ENCODE assay signal across 1 cellular context in the genomic region with DNA sequence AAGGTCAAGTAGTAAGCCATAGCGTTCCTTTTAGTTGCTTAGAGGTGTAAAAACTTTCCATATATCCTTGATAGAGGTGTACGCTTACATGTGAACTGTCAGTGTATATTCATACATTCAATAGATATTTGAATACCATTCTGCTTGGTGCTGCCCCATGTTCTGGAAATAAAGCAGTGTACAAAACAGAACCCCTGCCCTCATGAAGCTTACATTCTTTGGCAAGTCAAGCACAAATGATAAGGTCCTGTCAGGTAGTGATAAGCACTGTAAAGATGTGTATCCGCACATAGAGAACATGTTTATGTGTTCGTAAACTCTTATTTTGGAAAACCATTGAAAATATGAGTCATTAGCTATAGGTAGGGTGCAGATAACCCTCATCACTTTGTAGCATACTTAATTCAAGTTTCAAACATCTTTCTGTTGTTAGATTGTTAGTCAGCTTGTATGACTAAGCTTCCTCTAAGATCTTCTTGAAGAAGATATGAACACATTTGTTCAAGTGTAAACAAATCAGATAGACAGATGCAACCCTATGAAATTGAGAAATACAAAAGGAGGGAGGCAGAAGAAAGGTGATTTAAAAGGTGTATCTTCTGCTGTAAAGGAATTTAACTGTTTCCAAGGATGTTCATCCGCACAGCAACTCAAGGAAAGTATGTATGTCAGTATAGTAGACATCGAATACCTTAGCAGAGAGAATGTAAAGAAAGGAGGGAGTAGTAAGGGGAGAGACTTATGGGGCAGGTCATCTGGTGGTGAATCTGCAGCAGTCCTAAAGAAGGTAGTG.
TF ChIP-seq lines count a peak whose summit lies in the region.

No MANE protein-coding gene starts in this region.

TF ChIP-seq in K562, 482 proteins besides CTCF, POLR2A, EP300 and RAD21 (continues in another document):
- TF ChIP-seq RREB1 (CRISPR knock-in tag; IDR thresholded peaks at IDR 0.05), result no peak
- no peak for TF ChIP-seq ZBTB2 (IDR thresholded peaks at IDR 0.05)
- TF ChIP-seq POLR3A (IDR thresholded peaks at IDR 0.05; ENCODE audit: borderline replicate concordance, extremely low read depth, insufficient read depth, insufficient read length), result no peak
- TF ChIP-seq ZNF668 (CRISPR knock-in tag; IDR thresholded peaks at IDR 0.05), result no peak
- 0 out of 2 replicates have a peak, but pooled peaks have one; percentile 17 for TF ChIP-seq NR2C1 (IDR thresholded peaks at IDR 0.05)
- no peak for TF ChIP-seq NR2C1 (tag; IDR thresholded peaks at IDR 0.05)
- no peak for TF ChIP-seq ZNF277 (CRISPR knock-in tag; IDR thresholded peaks at IDR 0.05; ENCODE audit: borderline replicate concordance)
- TF ChIP-seq ZEB2 (IDR thresholded peaks at IDR 0.05), result no peak
- TF ChIP-seq, protein P1, sequence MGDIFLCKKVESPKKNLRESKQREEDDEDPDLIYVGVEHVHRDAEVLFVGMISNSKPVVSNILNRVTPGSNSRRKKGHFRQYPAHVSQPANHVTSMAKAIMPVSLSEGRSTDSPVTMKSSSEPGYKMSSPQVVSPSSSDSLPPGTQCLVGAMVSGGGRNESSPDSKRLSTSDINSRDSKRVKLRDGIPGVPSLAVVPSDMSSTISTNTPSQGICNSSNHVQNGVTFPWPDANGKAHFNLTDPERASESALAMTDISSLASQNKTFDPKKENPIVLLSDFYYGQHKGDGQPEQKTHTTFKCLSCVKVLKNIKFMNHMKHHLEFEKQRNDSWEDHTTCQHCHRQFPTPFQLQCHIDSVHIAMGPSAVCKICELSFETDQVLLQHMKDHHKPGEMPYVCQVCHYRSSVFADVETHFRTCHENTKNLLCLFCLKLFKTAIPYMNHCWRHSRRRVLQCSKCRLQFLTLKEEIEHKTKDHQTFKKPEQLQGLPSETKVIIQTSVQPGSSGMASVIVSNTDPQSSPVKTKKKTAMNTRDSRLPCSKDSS (IDR thresholded peaks at IDR 0.05; ENCODE audit: low read depth, partially characterized antibody), result peak; percentile 55
- TF ChIP-seq BCLAF1 (IDR thresholded peaks at IDR 0.05; ENCODE audit: borderline replicate concordance in 1 of 2, control insufficient read depth in 1 of 2, low read depth in 2 of 2, low read length in 1 of 2), result no peak
- TF ChIP-seq, protein P2, sequence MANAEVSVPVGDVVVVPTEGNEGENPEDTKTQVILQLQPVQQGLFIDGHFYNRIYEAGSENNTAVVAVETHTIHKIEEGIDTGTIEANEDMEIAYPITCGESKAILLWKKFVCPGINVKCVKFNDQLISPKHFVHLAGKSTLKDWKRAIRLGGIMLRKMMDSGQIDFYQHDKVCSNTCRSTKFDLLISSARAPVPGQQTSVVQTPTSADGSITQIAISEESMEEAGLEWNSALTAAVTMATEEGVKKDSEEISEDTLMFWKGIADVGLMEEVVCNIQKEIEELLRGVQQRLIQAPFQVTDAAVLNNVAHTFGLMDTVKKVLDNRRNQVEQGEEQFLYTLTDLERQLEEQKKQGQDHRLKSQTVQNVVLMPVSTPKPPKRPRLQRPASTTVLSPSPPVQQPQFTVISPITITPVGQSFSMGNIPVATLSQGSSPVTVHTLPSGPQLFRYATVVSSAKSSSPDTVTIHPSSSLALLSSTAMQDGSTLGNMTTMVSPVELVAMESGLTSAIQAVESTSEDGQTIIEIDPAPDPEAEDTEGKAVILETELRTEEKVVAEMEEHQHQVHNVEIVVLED (CRISPR knock-in tag; IDR thresholded peaks at IDR 0.05), result no peak
- TF ChIP-seq ZNF584 (CRISPR knock-in tag; IDR thresholded peaks at IDR 0.05; ENCODE audit: low read depth), result no peak
- peak; percentile 45; the same call in 1 of the 2 replicates for TF ChIP-seq CBX1 (IDR thresholded peaks at IDR 0.05; ENCODE audit: low read depth)
- TF ChIP-seq MECOM (CRISPR knock-in tag; IDR thresholded peaks at IDR 0.05), result no peak
- TF ChIP-seq TAF1 (IDR thresholded peaks at IDR 0.05; ENCODE audit: control insufficient read depth, extremely low read depth, insufficient read depth, low read length, severe bottlenecking), result no peak
- TF ChIP-seq TEAD4 (IDR thresholded peaks at IDR 0.05; ENCODE audit: low read length), result peak; percentile 39; the same call in 1 of the 2 replicates
- TF ChIP-seq TEAD4 (CRISPR knock-in tag; IDR thresholded peaks at IDR 0.05; ENCODE audit: borderline replicate concordance), result no peak
- TF ChIP-seq, protein P3, sequence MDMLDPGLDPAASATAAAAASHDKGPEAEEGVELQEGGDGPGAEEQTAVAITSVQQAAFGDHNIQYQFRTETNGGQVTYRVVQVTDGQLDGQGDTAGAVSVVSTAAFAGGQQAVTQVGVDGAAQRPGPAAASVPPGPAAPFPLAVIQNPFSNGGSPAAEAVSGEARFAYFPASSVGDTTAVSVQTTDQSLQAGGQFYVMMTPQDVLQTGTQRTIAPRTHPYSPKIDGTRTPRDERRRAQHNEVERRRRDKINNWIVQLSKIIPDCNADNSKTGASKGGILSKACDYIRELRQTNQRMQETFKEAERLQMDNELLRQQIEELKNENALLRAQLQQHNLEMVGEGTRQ (CRISPR knock-in tag; IDR thresholded peaks at IDR 0.05), result no peak
- no peak for TF ChIP-seq ZNF436 (CRISPR knock-in tag; IDR thresholded peaks at IDR 0.05)
- TF ChIP-seq PHF21A (IDR thresholded peaks at IDR 0.05; ENCODE audit: borderline replicate concordance, low read depth), result no peak
- 0 out of 4 replicates have a peak, but pooled peaks of 1 of the 2 experiments have one; percentile 21 for TF ChIP-seq ARNT (IDR thresholded peaks at IDR 0.05)
- TF ChIP-seq SNAPC5 (CRISPR knock-in tag; IDR thresholded peaks at IDR 0.05), result no peak
- TF ChIP-seq HES1 (IDR thresholded peaks at IDR 0.05; ENCODE audit: low read depth), result no peak
- no peak for TF ChIP-seq ZC3H4 (CRISPR knock-in tag; IDR thresholded peaks at IDR 0.05; ENCODE audit: borderline replicate concordance)
- TF ChIP-seq, protein P4, sequence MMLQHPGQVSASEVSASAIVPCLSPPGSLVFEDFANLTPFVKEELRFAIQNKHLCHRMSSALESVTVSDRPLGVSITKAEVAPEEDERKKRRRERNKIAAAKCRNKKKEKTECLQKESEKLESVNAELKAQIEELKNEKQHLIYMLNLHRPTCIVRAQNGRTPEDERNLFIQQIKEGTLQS (IDR thresholded peaks at IDR 0.05), result peak; percentile 74
- TF ChIP-seq, protein P4 (CRISPR knock-in tag; conservative IDR thresholded peaks at IDR 0.05), result no peak
